Comparison of ENCODE assay signal across 9 cellular contexts in the genomic region with DNA sequence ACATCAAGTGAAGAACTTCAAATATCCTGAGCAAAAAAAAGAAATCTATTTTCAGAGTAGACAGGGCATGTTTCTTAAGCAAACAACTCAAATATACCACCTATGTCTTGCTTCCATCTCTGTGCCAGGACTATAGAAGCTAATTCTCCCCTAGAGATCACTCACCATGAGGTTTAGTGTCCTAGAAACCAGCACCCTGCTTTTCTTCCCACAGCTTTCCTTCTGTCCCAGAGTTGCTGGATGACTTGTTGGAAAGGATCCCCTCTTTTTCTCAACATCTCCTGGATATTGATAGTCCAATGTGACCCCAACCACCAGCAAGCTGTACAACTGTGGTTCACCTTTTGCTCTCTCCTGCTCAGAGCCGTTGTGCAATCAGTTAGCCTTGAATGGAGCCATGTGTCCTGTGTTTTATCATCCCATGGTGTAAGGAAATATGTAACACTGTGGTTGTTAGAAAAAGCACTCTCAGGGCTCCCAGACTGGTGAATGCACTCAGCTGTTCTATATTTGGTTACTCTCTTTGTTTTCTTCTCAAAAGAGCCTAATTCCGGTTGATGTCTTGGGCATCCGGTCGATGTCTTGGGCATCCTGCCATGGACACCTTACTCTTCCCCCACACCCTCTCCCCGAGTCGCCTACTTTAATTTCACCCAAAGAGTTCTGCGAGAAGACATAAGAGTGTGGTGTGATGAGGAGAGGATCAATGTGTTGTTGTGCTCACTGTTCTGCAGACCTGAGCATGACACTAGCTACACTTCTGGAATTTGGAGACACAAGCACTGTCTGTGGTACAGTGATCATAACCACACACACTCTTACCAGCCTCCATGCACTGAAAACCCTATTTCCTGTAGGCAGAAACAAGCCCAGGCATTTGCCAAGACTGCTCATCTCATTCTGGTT. TPM values are rescaled to one million over a fixed set of nuclear protein-coding genes. Genes with fewer than 3 reads are reported as not detected.
DNase-seq lines count a peak whose midpoint lies in the region; ATAC-seq, FAIRE-seq and TF ChIP-seq lines count a peak whose summit lies in the region.
"Had no signal": no experiment of that assay in that cellular context is flagged by ENCODE, and none has a peak within 500 bp of the region (broad histone marks: within the 10 kb centered on the region; RNA-seq: fewer than 3 reads in every experiment).

No MANE protein-coding gene starts in this region.

- RAD21 ChIA-PET in GM12878 (lab: Charles Lee; ENCODE audit: unreplicated experiment): interaction anchor here (0.7 to 11.2 kb wide), 21 partner anchors 7 to 814 kb away, joined by 3 to 245 read pairs (median 9); partner anchors contain the start of genes CENPL and DARS2

- peak overlapping the region; percentile 94 for H3K4me2 ChIP-seq in Loucy (ENCODE audit: low read depth, low read length, poor library complexity, severe bottlenecking)
- H3K4me2 ChIP-seq in GM12878 (ENCODE audit: control insufficient read depth, insufficient read depth): peak overlapping the region; percentile 87

- H3K27ac Mint-ChIP-seq in naive thymus-derived CD8-positive, alpha-beta T cell: peak overlapping the region; percentile 82 to 97 (median 92)
- H3K27ac Mint-ChIP-seq in HFFc6: no peak overlapping the region; the same call in 1 of the 2 replicates

- H3K27me3 ChIP-seq in Loucy (ENCODE audit: insufficient read depth, low read length, poor library complexity, severe bottlenecking) (no peaks in the 10 kb centered on the region), GM12878 (replicated peaks in 1 of 2; ENCODE audit: control insufficient read depth in 2 of 2, insufficient read depth in 2 of 2, low read length in 1 of 2) (no peaks in the 10 kb centered on the region)

- TF ChIP-seq EP300 in GM12878 (IDR thresholded peaks at IDR 0.05; ENCODE audit: borderline replicate concordance in 1 of 2, control insufficient read depth in 1 of 2, low read depth in 2 of 2, low read length in 2 of 2): no peak

- H3K9me3 Mint-ChIP-seq in naive thymus-derived CD8-positive, alpha-beta T cell: no peaks in the 10 kb centered on the region
- H3K9me3 Mint-ChIP-seq in HFFc6: no peaks in the 10 kb centered on the region

- peaks cover 4% of the 10 kb centered on the region for H4K20me1 ChIP-seq in Loucy (ENCODE audit: insufficient read depth, low read length, poor library complexity, severe bottlenecking)
- no peaks in the 10 kb centered on the region for H4K20me1 ChIP-seq in GM12878 (ENCODE audit: control insufficient read depth, insufficient read depth)

- POLR2A ChIA-PET in GM12878 (lab: Charles Lee): interaction anchor here (0.6 to 3.8 kb wide), 9 partner anchors 10 to 1557 kb away, joined by 3 to 11 read pairs (median 4); no protein-coding TSS in a partner anchor
- POLR2A ChIA-PET in naive thymus-derived CD8-positive, alpha-beta T cell (lab: Charles Lee): interaction anchor here (0.7 to 1.5 kb wide), 5 partner anchors 10 to 461 kb away, joined by 3 to 8 read pairs (median 4); no protein-coding TSS in a partner anchor

- peak overlapping the region; percentile 28; the same call in 1 of the 2 replicates for H3K27ac ChIP-seq in GM12878 (ENCODE audit: control insufficient read depth, insufficient read depth)

- H3K36me3 ChIP-seq in Loucy (ENCODE audit: insufficient read depth, low read length) (no peaks in the 10 kb centered on the region), GM12878 (ENCODE audit: control insufficient read depth in 2 of 2, insufficient read depth in 2 of 2, low read length in 1 of 2) (no peaks in the 10 kb centered on the region; a peak in 1 of 4 replicates)

- H3K4me1 ChIP-seq in Loucy (ENCODE audit: insufficient read depth, low read length, poor library complexity, severe bottlenecking) (peaks cover 74% of the 10 kb centered on the region), GM12878 (ENCODE audit: control insufficient read depth, insufficient read depth, low read length) (peaks cover 14% of the 10 kb centered on the region)

- BruUV-seq in GM12878 (replicated peaks; lab: Mats Ljungman, UMichigan): no TSS peak

- peaks cover 37 to 53% (median 52%) of the 10 kb centered on the region in 4 donors for H3K4me1 Mint-ChIP-seq in naive thymus-derived CD8-positive, alpha-beta T cell
- peaks cover 62% of the 10 kb centered on the region for H3K4me1 Mint-ChIP-seq in HFFc6 (ENCODE audit: low read depth)

- TF ChIP-seq RAD21 in GM12878 (IDR thresholded peaks at IDR 0.05; ENCODE audit: insufficient read depth, low read depth, low read length): no peak

- DNase-seq in GM12891 (ENCODE audit: insufficient read length, low spot score): no peak
- no peak for DNase-seq in GM12878 (ENCODE audit: low read depth, low spot score)
- DNase-seq in naive thymus-derived CD8-positive, alpha-beta T cell: peak in 8 of 10 donors; percentile 8 to 68 (median 44)
- no peak for DNase-seq in HFFc6
- DNase-seq in NCI-H82 treated with DMSO at 0.1 percent for 48 hours (lab: John Stamatoyannopoulos, UW; ENCODE audit: unreplicated experiment): no peak
- DNase-seq in erythroblast (lab: John Stamatoyannopoulos, UW): no peak
- DNase-seq: activated CD4-positive, CD25-positive, alpha-beta regulatory T cell treated with anti-CD3 and anti-CD28 coated beads, Interleukin-2, amount 50 U/mL, for 72 hours had no signal

- in situ Hi-C loops in GM12878 (cut with MboI): loop anchor here (5.0 kb wide), 1 partner anchor 458 kb away; no protein-coding TSS in a partner anchor

- peak overlapping the region; percentile 96 for H3K9ac ChIP-seq in Loucy (ENCODE audit: low read depth, low read length, poor library complexity, severe bottlenecking)
- H3K9ac ChIP-seq in GM12878 (ENCODE audit: control insufficient read depth, insufficient read depth, low read length): peak overlapping the region; percentile 22; the same call in 1 of the 2 replicates

- H3K79me2 ChIP-seq in Loucy (ENCODE audit: insufficient read depth, low read length) (peaks cover 45% of the 10 kb centered on the region), GM12878 (ENCODE audit: control insufficient read depth, insufficient read depth, low read length) (peaks cover 9% of the 10 kb centered on the region)

- H3K4me3 ChIP-seq in Loucy (ENCODE audit: low read length, poor library complexity, severe bottlenecking) (peak overlapping the region; percentile 79), GM12878 (peak overlapping the region; percentile 56)

- TF ChIP-seq CTCF in Loucy (conservative IDR thresholded peaks at IDR 0.05; ENCODE audit: low read length) (no peak), GM12878 (IDR thresholded peaks at IDR 0.05 in 2 of 3, conservative IDR thresholded peaks at IDR 0.05 in 1 of 3; ENCODE audit: control insufficient read depth in 2 of 3, extremely low read depth in 1 of 3, insufficient read depth in 1 of 3, low read depth in 3 of 3, low read length in 3 of 3) (no peak), HFFc6 (IDR thresholded peaks at IDR 0.05) (no peak)

- H3K9me2 ChIP-seq in Loucy (replicated peaks; ENCODE audit: low read depth, low read length): no peaks in the 10 kb centered on the region

- SMC1A ChIA-PET in GM12878 (lab: Charles Lee; ENCODE audit: uncharacterized antibody, unreplicated experiment): interaction anchor here (0.6 to 21.4 kb wide), 24 partner anchors 7 to 479 kb away, joined by 3 to 348 read pairs (median 8); no protein-coding TSS in a partner anchor

- intact Hi-C loops in GM12878 (cut with micrococcal nuclease; ENCODE audit: unreplicated experiment): loop anchor here (1.0 to 10.0 kb wide), 3 partner anchors 387 to 619 kb away; partner anchors contain the start of genes CENPL and DARS2

- H3K9me3 ChIP-seq in Loucy (ENCODE audit: insufficient read depth, low read depth, low read length): no peaks in the 10 kb centered on the region
- H3K9me3 ChIP-seq in GM12878 (replicated peaks; ENCODE audit: control insufficient read depth, insufficient read depth, low read length): no peaks in the 10 kb centered on the region

- peak; percentile 85 for FAIRE-seq in GM12891 (lab: Jason Lieb, UNC)
- FAIRE-seq in GM12878 (lab: Jason Lieb, UNC): peak; percentile 38

- TF ChIP-seq POLR2A in GM12891 (IDR thresholded peaks at IDR 0.05; ENCODE audit: low read depth, low read length): no peak
- no peak for TF ChIP-seq POLR2A in GM12878 (IDR thresholded peaks at IDR 0.05; ENCODE audit: low read depth, low read length)
- TF ChIP-seq POLR2A in erythroblast (IDR thresholded peaks at IDR 0.05; ENCODE audit: low read length): no peak

- H3K27me3 Mint-ChIP-seq in naive thymus-derived CD8-positive, alpha-beta T cell: no peaks in the 10 kb centered on the region
- peaks cover 2% of the 10 kb centered on the region; the same call in 1 of the 2 replicates for H3K27me3 Mint-ChIP-seq in HFFc6 (ENCODE audit: insufficient read depth)

- peak overlapping the region; percentile 13; the same call in 1 of the 2 replicates for H2AFZ ChIP-seq in Loucy (ENCODE audit: low read length)
- H2AFZ ChIP-seq in GM12878 (ENCODE audit: control insufficient read depth, low read depth, low read length): peak overlapping the region; percentile 20

- H3K4me3 Mint-ChIP-seq in naive thymus-derived CD8-positive, alpha-beta T cell: peak overlapping the region; percentile 50 to 89 (median 81)
- H3K4me3 Mint-ChIP-seq in HFFc6: no peak overlapping the region

- peaks cover 20% of the 10 kb centered on the region; the same call in 1 of the 2 replicates for H3F3A ChIP-seq in Loucy (ENCODE audit: low read depth)

- CTCF ChIA-PET in GM12878 (lab: Yijun Ruan, JAX): interaction anchor here (0.6 to 11.8 kb wide), 24 partner anchors 9 to 1012 kb away, joined by 3 to 414 read pairs (median 6); no protein-coding TSS in a partner anchor

- ATAC-seq in GM12878 (peak; percentile 63), HG02610 (IDR thresholded peaks at IDR 0.05; ENCODE audit: unreplicated experiment) (no peak)
- ATAC-seq in naive thymus-derived CD8-positive, alpha-beta T cell: peak; percentile 84 to 90

- WGBS in GM12878 (ENCODE audit: insufficient coverage, insufficient replicate concordance, low lambda C conversion rate, missing lambda C conversion rate): 68% methylated on average over 7 of the region's 7 CpGs

- H3K36me3 Mint-ChIP-seq in naive thymus-derived CD8-positive, alpha-beta T cell: no peaks in the 10 kb centered on the region
- H3K36me3 Mint-ChIP-seq in HFFc6 (ENCODE audit: low read depth): no peaks in the 10 kb centered on the region

RNA-seq across cellular contexts. Expression of gene TNFSF4, which starts 1.7 kb away (rescaled TPM):
- 8.1 TPM for polyA plus RNA-seq in GM12891 (2012; ENCODE audit: low read depth, missing spikeins)
- 62.6 and 67.6 TPM in 2 replicates for total RNA-seq in GM12878 (2013; cell fraction: nucleolus; rRNA removed)
- 12.0 and 15.7 TPM in 2 replicates for total RNA-seq in GM12878 (2014; rRNA removed)
- total RNA-seq in GM12878 (2014; rRNA removed; fragmentation: Illumina TruSeq; extraction: Trizol): 15.7 and 16.7 TPM in 2 replicates
- total RNA-seq in GM12878 (2021): 10.4 TPM in 2 replicates
- polyA plus RNA-seq in GM12878 (2011; ENCODE audit: low read depth): 4.9 TPM
- polyA plus RNA-seq in GM12878 (2011; rRNA removed): 31.0 and 39.1 TPM in 2 replicates
- polyA plus RNA-seq in GM12878 (2011; cell fraction: cytosol; rRNA removed): 16.0 and 16.2 TPM in 2 replicates
- polyA plus RNA-seq in GM12878 (2011; cell fraction: nucleus; rRNA removed): 12.1 and 14.7 TPM in 2 replicates
- polyA plus RNA-seq in GM12878 (2012): 4.6 and 6.8 TPM in 2 replicates
- polyA plus RNA-seq in GM12878 (2014; fragmentation: Illumina TruSeq; extraction: Trizol): 13.8 and 17.8 TPM in 2 replicates
- 1 to 10 TPM; 8.1 to 9.5 TPM for polyA plus RNA-seq in GM12878 (2014; fragmentation: Nextera tagmentation; extraction: Ambion mirVana)
- 9.1 and 11.5 TPM in 2 replicates for polyA plus RNA-seq in GM12878 (2014; rRNA removed)
- 10 to 100 TPM; 13.8 to 15.2 TPM for polyA plus RNA-seq in GM12878 (2016; fragmentation: Nextera tagmentation; extraction: Ambion mirVana)
- 26.4 and 40.3 TPM in 2 replicates for polyA minus RNA-seq in GM12878 (2011; rRNA and poly(A)+ RNA removed)
- 7.5 and 8.4 TPM in 2 replicates for polyA minus RNA-seq in GM12878 (2011; cell fraction: cytosol; rRNA and poly(A)+ RNA removed)
- polyA minus RNA-seq in GM12878 (2011; cell fraction: nucleus; rRNA and poly(A)+ RNA removed): 20.6 and 28.5 TPM in 2 replicates
- 1 to 10 TPM; 1.6 to 2.3 TPM for total RNA-seq in naive thymus-derived CD8-positive, alpha-beta T cell
- polyA plus RNA-seq in naive thymus-derived CD8-positive, alpha-beta T cell: under 1 TPM; 0.13 to 0.68 (median 0.29) TPM
- total RNA-seq in HFFc6 (2021; fragmentation: NEBNext Ultra II Directional; extraction: Animal tissue kit (Norgen Biotek cat#: 25700)): 1 to 10 TPM in 2 of 6 experiments, under 1 TPM in 4; 0.68 to 2.0 (median 0.74) TPM

Comparison
In these comparisons a context has a peak if more than half of its experiments do, and no peak if none do; other contexts are left out.
1. DNase-seq: peak in naive thymus-derived CD8-positive, alpha-beta T cell (8 of 10); none in GM12891 (single experiment), GM12878 (single experiment), HFFc6 (single experiment), NCI-H82 treated with DMSO at 0.1 percent for 48 hours (single experiment) and erythroblast (0 of 2).